Comparison of ENCODE assay signal across 8 cellular contexts in the genomic region with DNA sequence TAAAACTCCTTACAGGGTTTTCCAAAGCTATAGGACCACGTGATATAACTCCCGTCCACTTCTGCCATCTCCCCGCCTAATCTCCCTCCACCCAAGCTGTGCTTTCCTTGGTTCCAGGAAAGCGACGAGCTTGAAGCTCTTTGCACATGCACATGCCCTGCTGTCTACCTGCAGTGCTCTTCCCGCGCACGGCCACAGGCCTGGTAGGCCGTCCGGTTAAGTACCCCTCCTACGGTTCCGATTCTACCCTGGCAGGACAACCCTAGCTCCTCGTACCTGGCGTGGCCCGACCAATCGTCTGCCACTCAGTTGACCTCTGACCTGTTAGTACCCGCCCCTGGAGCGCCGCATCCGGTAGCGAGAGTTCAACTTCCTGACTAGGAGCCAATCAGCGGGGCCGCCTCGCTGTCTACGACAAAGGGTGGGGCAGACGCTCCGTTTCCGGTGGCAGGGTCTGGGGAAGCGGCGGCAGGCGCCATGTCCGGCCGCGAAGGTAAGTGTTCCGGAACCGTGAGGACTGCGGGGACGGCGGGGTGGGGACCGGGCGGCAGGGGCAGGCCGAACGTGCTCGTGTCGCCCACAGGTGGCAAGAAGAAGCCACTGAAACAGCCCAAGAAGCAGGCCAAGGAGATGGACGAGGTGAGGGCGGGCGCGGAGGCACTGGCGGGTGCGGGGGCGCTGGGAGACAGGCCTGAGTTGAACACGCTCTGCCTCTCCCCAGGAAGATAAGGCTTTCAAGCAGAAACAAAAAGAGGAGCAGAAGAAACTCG. TPM values are rescaled to one million over a fixed set of nuclear protein-coding genes. Genes with fewer than 3 reads are reported as not detected.
DNase-seq lines count a peak whose midpoint lies in the region; ATAC-seq and TF ChIP-seq lines count a peak whose summit lies in the region.

A gene with protein sequence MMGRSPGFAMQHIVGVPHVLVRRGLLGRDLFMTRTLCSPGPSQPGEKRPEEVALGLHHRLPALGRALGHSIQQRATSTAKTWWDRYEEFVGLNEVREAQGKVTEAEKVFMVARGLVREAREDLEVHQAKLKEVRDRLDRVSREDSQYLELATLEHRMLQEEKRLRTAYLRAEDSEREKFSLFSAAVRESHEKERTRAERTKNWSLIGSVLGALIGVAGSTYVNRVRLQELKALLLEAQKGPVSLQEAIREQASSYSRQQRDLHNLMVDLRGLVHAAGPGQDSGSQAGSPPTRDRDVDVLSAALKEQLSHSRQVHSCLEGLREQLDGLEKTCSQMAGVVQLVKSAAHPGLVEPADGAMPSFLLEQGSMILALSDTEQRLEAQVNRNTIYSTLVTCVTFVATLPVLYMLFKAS (minus strand): TSS at position 300 of the 770 bp plus-strand sequence. CDS start 4,991 bp downstream, outside the sequence.
A gene (plus strand): TSS at position 438 of the 770 bp plus-strand sequence. CDS start 40 bp downstream, at position 478.

- ATAC-seq in GM19023 (IDR thresholded peaks at IDR 0.05; ENCODE audit: unreplicated experiment) (peak; percentile 97), HG03280 (IDR thresholded peaks at IDR 0.05; ENCODE audit: unreplicated experiment) (peak; percentile 99)

- no peak for TF ChIP-seq CTCF in AG09309 (IDR thresholded peaks at IDR 0.05; ENCODE audit: control insufficient read depth, insufficient read depth, low read depth, low read length, missing control alignments)

- DNase-seq in AG09309 (ENCODE audit: low read depth) (peak; percentile 73), NCI-H345 treated with DMSO at 0.1 percent for 48 hours (lab: John Stamatoyannopoulos, UW; ENCODE audit: unreplicated experiment) (peak; percentile 87), immature natural killer cell (peak; percentile 97 to 98 (median 98)), smooth muscle cell of the brain vasculature (ENCODE audit: low read depth, low spot score) (peak; percentile 85)
- DNase-seq in activated CD4-positive, CD25-positive, alpha-beta regulatory T cell (lab: John Stamatoyannopoulos, UW) = peak; percentile 95 to 97 (median 96)
- DNase-seq in central memory CD4-positive, alpha-beta T cell = peak; percentile 97

- H3K27me3 Mint-ChIP-seq in immature natural killer cell (ENCODE audit: low read depth in 3 of 3) = peaks cover 5 to 12% (median 6%) of the 10 kb centered on the region in 3 donors

- H3K27ac Mint-ChIP-seq in immature natural killer cell = peak within 1 kb of the TSS in 4 of 6 donors; percentile 99 to 100 (median 100)

- H3K4me3 Mint-ChIP-seq in immature natural killer cell = peak within 1 kb of the TSS; percentile 93 to 100 (median 96)

- H3K9me3 Mint-ChIP-seq in immature natural killer cell = no peaks in the 10 kb centered on the region

- peaks cover 0 to 14% (median 4%) of the 10 kb centered on the region in 3 donors for H3K36me3 Mint-ChIP-seq in immature natural killer cell

- peak within 1 kb of the TSS; percentile 98 for H3K4me3 ChIP-seq in AG09309 (ENCODE audit: control insufficient read depth, low read depth, low read length)

- peaks cover 43 to 44% of the 10 kb centered on the region in 2 donors for H3K4me1 Mint-ChIP-seq in immature natural killer cell

RNA-seq across cellular contexts. Expression of the first gene that starts in this region (rescaled TPM):
- 10 to 100 TPM; 10.2 to 16.3 (median 10.6) TPM for polyA plus RNA-seq in immature natural killer cell

RNA-seq across cellular contexts. Expression of the second gene that starts in this region (rescaled TPM):
- polyA plus RNA-seq in immature natural killer cell = 1,000 to 10,000 TPM in 1 of 3 donors, 100 to 1,000 TPM in 2; 593 to 1,259 (median 677) TPM

Comparison
In these comparisons a context has a peak if more than half of its experiments do, and no peak if none do; other contexts are left out.
1. Peak in every context shown above with its lines: DNase-seq, ATAC-seq and H3K4me3 ChIP-seq.